15 cellular contexts compared by ENCODE assay signal in genomic region chr2:197071213-197071612, GRCh38.
DNase-seq lines count a peak whose midpoint lies in the region; ATAC-seq and TF ChIP-seq lines count a peak whose summit lies in the region.
"Had no signal": no experiment of that assay in that cellular context is flagged by ENCODE, and none has a peak within 500 bp of the region (broad histone marks: within the 10 kb centered on the region; RNA-seq: fewer than 3 reads in every experiment).

No MANE protein-coding gene starts in this region.

- intact Hi-C loops in aorta (cut with DNase I), result no loop called here

- no peak for DNase-seq in T-helper 2 cell treated with Interferon-gamma antibody and Interleukin-4, amounts not matched to agents 5 μg/mL and 100 μg/mL, for 36 hours (ENCODE audit: low spot score)
- DNase-seq in T-helper 2 cell, result no peak
- DNase-seq in activated naive CD8-positive, alpha-beta T cell treated with anti-CD3 and anti-CD28 coated beads, Interleukin-2, amount 50 U/mL, for 24 hours, result no peak
- no peak for DNase-seq in natural killer cell treated with Interleukin-12 subunit alpha and Interleukin-12 subunit beta and Interleukin-15 and Interleukin-18, amount 100 ng/mL, for 72 hours (ENCODE audit: low spot score)
- no peak for DNase-seq in NCI-H526 (lab: John Stamatoyannopoulos, UW)
- DNase-seq in foreskin fibroblast, result no peak
- DNase-seq in aorta, result no peak
- DNase-seq: body of pancreas, hypothalamus, NCI-H187 treated with DMSO at 0.1 percent for 48 hours, NCI-H524 treated with DMSO at 0.1 percent for 48 hours, psoas muscle, testis had no signal

- H3K4me3 ChIP-seq in Loucy (ENCODE audit: low read length, poor library complexity, severe bottlenecking) (no peak overlapping the region), foreskin fibroblast (ENCODE audit: low read depth in 1 of 2, low read length in 2 of 2) (no peak overlapping the region), aorta (ENCODE audit: low read length in 2 of 2) (no peak overlapping the region)
- H3K4me3 ChIP-seq: body of pancreas, psoas muscle, testis had no signal

- no peaks in the 10 kb centered on the region for H3K27me3 Mint-ChIP-seq in T-helper 2 cell treated with Interferon-gamma antibody and Interleukin-4, amounts not matched to agents 5 μg/mL and 100 μg/mL, for 36 hours (ENCODE audit: low read depth)
- H3K27me3 Mint-ChIP-seq in activated naive CD8-positive, alpha-beta T cell treated with anti-CD3 and anti-CD28 coated beads, Interleukin-2, amount 50 U/mL, for 24 hours, result no peaks in the 10 kb centered on the region
- no peaks in the 10 kb centered on the region for H3K27me3 Mint-ChIP-seq in natural killer cell treated with Interleukin-12 subunit alpha and Interleukin-12 subunit beta and Interleukin-15 and Interleukin-18, amount 100 ng/mL, for 72 hours

- 96 to 98% methylated on average over 1 of the region's 1 CpG for WGBS in aorta, 2 donors

- H3K4me3 Mint-ChIP-seq in T-helper 2 cell treated with Interferon-gamma antibody and Interleukin-4, amounts not matched to agents 5 μg/mL and 100 μg/mL, for 36 hours, result peak overlapping the region; percentile 13
- H3K4me3 Mint-ChIP-seq in activated naive CD8-positive, alpha-beta T cell treated with anti-CD3 and anti-CD28 coated beads, Interleukin-2, amount 50 U/mL, for 24 hours, result peak overlapping the region; percentile 1
- H3K4me3 Mint-ChIP-seq in natural killer cell treated with Interleukin-12 subunit alpha and Interleukin-12 subunit beta and Interleukin-15 and Interleukin-18, amount 100 ng/mL, for 72 hours, result peak overlapping the region; percentile 10

- ATAC-seq in activated naive CD8-positive, alpha-beta T cell treated with anti-CD3 and anti-CD28 coated beads, Interleukin-2, amount 50 U/mL, for 24 hours, result no peak
- no peak for ATAC-seq in natural killer cell treated with Interleukin-12 subunit alpha and Interleukin-12 subunit beta and Interleukin-15 and Interleukin-18, amount 100 ng/mL, for 72 hours
- no peak for ATAC-seq in aorta (ENCODE audit: low FRiP score)
- ATAC-seq: body of pancreas, Panc1, psoas muscle had no signal

- peaks cover 3% of the 10 kb centered on the region; the same call in 1 of the 2 replicates for H3K9me3 ChIP-seq in Loucy (ENCODE audit: insufficient read depth, low read depth, low read length)
- H3K9me3 ChIP-seq in aorta (ENCODE audit: control insufficient read depth, low read length), result no peaks in the 10 kb centered on the region
- H3K9me3 ChIP-seq: body of pancreas, psoas muscle, testis had no signal

- H3K4me1 ChIP-seq in Loucy (ENCODE audit: insufficient read depth, low read length, poor library complexity, severe bottlenecking) (peaks cover 46% of the 10 kb centered on the region), aorta (ENCODE audit: control insufficient read depth in 1 of 2, insufficient read depth in 2 of 2, low read length in 2 of 2) (no peaks in the 10 kb centered on the region)
- H3K4me1 ChIP-seq: body of pancreas, psoas muscle had no signal

- H3F3A ChIP-seq in Loucy (ENCODE audit: low read depth), result no peaks in the 10 kb centered on the region; the same call in 1 of the 2 replicates

- H3K27me3 ChIP-seq in Loucy (ENCODE audit: insufficient read depth, low read length, poor library complexity, severe bottlenecking) (no peaks in the 10 kb centered on the region), aorta (ENCODE audit: control insufficient read depth in 1 of 2, insufficient read depth in 2 of 2, low read length in 1 of 2) (no peaks in the 10 kb centered on the region)
- H3K27me3 ChIP-seq: body of pancreas, testis had no signal

- no peaks in the 10 kb centered on the region for H3K9me2 ChIP-seq in Loucy (replicated peaks; ENCODE audit: low read depth, low read length)

- H3K9me3 Mint-ChIP-seq in T-helper 2 cell treated with Interferon-gamma antibody and Interleukin-4, amounts not matched to agents 5 μg/mL and 100 μg/mL, for 36 hours, result peaks cover 18% of the 10 kb centered on the region
- peaks cover 7% of the 10 kb centered on the region for H3K9me3 Mint-ChIP-seq in activated naive CD8-positive, alpha-beta T cell treated with anti-CD3 and anti-CD28 coated beads, Interleukin-2, amount 50 U/mL, for 24 hours
- no peaks in the 10 kb centered on the region for H3K9me3 Mint-ChIP-seq in natural killer cell treated with Interleukin-12 subunit alpha and Interleukin-12 subunit beta and Interleukin-15 and Interleukin-18, amount 100 ng/mL, for 72 hours

- peaks cover 75% of the 10 kb centered on the region for H3K36me3 Mint-ChIP-seq in T-helper 2 cell treated with Interferon-gamma antibody and Interleukin-4, amounts not matched to agents 5 μg/mL and 100 μg/mL, for 36 hours (ENCODE audit: low read depth)
- peaks cover 64% of the 10 kb centered on the region for H3K36me3 Mint-ChIP-seq in activated naive CD8-positive, alpha-beta T cell treated with anti-CD3 and anti-CD28 coated beads, Interleukin-2, amount 50 U/mL, for 24 hours (ENCODE audit: low read depth)
- peaks cover 45% of the 10 kb centered on the region for H3K36me3 Mint-ChIP-seq in natural killer cell treated with Interleukin-12 subunit alpha and Interleukin-12 subunit beta and Interleukin-15 and Interleukin-18, amount 100 ng/mL, for 72 hours

- no peak overlapping the region for H3K27ac ChIP-seq in aorta (ENCODE audit: low read depth in 1 of 2, low read length in 2 of 2)
- H3K27ac ChIP-seq: body of pancreas, psoas muscle, testis had no signal

- peaks cover 10% of the 10 kb centered on the region for H3K36me3 ChIP-seq in Loucy (ENCODE audit: insufficient read depth, low read length)
- no peaks in the 10 kb centered on the region for H3K36me3 ChIP-seq in aorta (ENCODE audit: control insufficient read depth in 1 of 2, insufficient read depth in 2 of 2, low read length in 1 of 2)

- no peak overlapping the region for H3K9ac ChIP-seq in Loucy (ENCODE audit: low read depth, low read length, poor library complexity, severe bottlenecking)

- H2AFZ ChIP-seq in Loucy (ENCODE audit: low read length), result no peak overlapping the region

- peaks cover 24% of the 10 kb centered on the region for H3K4me1 Mint-ChIP-seq in T-helper 2 cell treated with Interferon-gamma antibody and Interleukin-4, amounts not matched to agents 5 μg/mL and 100 μg/mL, for 36 hours (ENCODE audit: low read depth)
- H3K4me1 Mint-ChIP-seq in activated naive CD8-positive, alpha-beta T cell treated with anti-CD3 and anti-CD28 coated beads, Interleukin-2, amount 50 U/mL, for 24 hours, result peaks cover 56% of the 10 kb centered on the region
- peaks cover 44 to 49% of the 10 kb centered on the region in 2 donors for H3K4me1 Mint-ChIP-seq in natural killer cell treated with Interleukin-12 subunit alpha and Interleukin-12 subunit beta and Interleukin-15 and Interleukin-18, amount 100 ng/mL, for 72 hours (ENCODE audit: low read depth in 2 of 2)

- H3K4me2 ChIP-seq in Loucy (ENCODE audit: low read depth, low read length, poor library complexity, severe bottlenecking), result peak overlapping the region; percentile 3

- no peak for TF ChIP-seq CTCF in Loucy (conservative IDR thresholded peaks at IDR 0.05; ENCODE audit: low read length)
- no peak for TF ChIP-seq CTCF in foreskin fibroblast (IDR thresholded peaks at IDR 0.05; ENCODE audit: low read depth, low read length)

- peak overlapping the region; percentile 56 for H3K27ac Mint-ChIP-seq in T-helper 2 cell treated with Interferon-gamma antibody and Interleukin-4, amounts not matched to agents 5 μg/mL and 100 μg/mL, for 36 hours
- H3K27ac Mint-ChIP-seq in activated naive CD8-positive, alpha-beta T cell treated with anti-CD3 and anti-CD28 coated beads, Interleukin-2, amount 50 U/mL, for 24 hours, result peak overlapping the region; percentile 73
- H3K27ac Mint-ChIP-seq in natural killer cell treated with Interleukin-12 subunit alpha and Interleukin-12 subunit beta and Interleukin-15 and Interleukin-18, amount 100 ng/mL, for 72 hours, result peak overlapping the region; percentile 73 to 85

- no peaks in the 10 kb centered on the region for H3K79me2 ChIP-seq in Loucy (ENCODE audit: insufficient read depth, low read length)

- no peaks in the 10 kb centered on the region for H4K20me1 ChIP-seq in Loucy (ENCODE audit: insufficient read depth, low read length, poor library complexity, severe bottlenecking)
